1 cellular context compared by ENCODE assay signal in the genomic region with DNA sequence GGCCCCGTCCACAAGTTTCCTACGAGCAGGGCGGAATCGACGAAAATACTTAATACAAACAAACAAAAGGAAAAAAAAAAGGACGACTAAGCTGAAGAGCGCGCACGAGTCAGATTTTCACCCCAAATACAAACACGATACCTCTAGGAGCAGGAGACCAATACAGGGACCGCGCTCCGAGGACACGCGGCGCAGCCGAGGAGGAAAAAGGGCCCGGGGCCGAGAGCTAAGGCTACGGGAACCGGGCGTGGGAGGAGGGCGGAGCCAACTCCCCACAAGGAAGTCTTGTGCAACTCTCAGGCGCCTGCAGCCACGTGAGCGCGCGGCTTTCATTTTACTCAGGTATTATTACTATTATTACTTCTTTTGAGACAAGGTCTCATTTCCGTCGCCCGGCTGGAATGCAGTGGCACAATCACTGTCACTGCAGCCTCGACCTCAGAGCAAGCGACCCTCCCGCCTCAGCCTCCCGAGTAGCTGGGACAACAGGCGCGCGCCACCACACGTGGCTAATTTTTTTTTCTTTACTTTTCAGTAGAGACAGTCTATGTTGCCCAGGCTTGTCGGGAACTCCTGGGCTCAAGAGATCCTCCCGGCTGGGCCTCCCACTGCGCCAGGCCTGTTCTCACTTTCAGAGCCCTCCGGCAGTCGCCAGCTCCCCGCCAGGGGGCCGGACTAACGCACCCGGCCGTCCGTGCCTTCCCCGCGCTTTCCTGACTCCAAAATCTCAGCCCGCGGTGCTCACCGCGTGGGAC.
TF ChIP-seq lines count a peak whose summit lies in the region.

No MANE protein-coding gene starts in this region.

TF ChIP-seq in K562, 482 proteins besides CTCF, POLR2A, EP300 and RAD21 (continued from another document and continues in another):
- TF ChIP-seq, protein P1, sequence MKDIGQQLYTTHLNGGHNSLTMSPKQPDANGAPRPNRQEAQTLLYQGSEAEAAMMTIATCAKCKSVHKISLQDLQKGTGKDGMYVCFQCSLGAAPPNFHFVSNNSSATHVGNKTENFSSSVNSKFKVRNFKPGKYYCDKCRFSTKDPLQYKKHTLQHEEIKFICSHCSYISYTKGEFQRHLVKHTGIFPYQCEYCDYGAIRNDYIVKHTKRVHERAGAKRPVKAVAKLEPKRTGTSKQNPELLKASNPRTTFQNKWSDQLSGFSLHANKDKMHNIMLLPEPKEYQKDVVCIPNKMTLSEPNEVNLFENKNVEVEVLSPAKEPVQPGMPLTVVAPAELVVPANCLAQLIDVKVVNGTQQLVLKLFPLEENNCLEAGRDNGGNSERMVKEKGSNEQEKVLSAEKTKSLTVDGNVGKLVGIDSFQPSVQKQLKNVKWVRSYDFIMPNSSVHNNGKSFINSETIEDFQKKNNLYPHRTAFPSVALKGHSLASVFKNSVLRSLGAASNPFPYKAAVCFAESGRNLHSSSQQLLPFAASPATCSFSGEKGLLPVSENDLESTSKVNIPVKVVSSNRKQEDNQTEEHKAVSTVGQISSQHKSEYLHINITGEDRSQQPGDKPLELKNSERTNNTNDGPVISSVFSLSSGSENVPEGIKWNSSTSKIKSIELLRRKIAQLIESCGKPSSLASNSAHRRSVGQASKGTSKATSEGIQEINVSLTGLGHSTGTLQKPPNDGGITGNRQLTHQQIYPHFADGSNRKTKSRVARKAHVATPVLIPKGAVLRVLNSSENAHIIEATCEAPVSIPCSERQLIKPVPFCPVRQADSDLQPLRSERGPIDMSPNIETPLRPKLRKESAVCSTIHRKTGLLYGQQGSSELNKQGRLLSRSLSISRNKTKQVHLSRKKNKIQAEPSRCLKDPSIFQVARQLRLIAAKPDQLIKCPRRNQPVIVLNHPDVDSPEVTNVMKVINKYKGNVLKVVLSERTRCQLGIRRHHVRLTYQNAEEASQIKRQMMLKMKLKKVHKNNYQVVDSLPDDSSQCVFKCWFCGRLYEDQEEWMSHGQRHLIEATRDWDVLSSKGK (CRISPR knock-in tag; IDR thresholded peaks at IDR 0.05) = no peak
- peak; percentile 66 for TF ChIP-seq ZNF511 (CRISPR knock-in tag; IDR thresholded peaks at IDR 0.05)
- peak; percentile 2 to 87; a peak in 2 of 4 replicates for TF ChIP-seq TEAD1 (CRISPR knock-in tag; IDR thresholded peaks at IDR 0.05)
- no peak for TF ChIP-seq WHSC1 (IDR thresholded peaks at IDR 0.05; ENCODE audit: low read length)
- TF ChIP-seq ZNF57 (CRISPR knock-in tag; IDR thresholded peaks at IDR 0.05) = no peak
- TF ChIP-seq STAT5A (IDR thresholded peaks at IDR 0.05; ENCODE audit: borderline replicate concordance, low read length) = peak; percentile 46; the same call in 1 of the 2 replicates
- peak; percentile 94 for TF ChIP-seq RBFOX2 (IDR thresholded peaks at IDR 0.05; ENCODE audit: low read depth, low read length)
- no peak for TF ChIP-seq FUS (optimal IDR thresholded peaks at IDR 0.05; ENCODE audit: low read depth, low read length)
- no peak for TF ChIP-seq CHD2 (IDR thresholded peaks at IDR 0.05; ENCODE audit: low read depth, low read length)
- no peak for TF ChIP-seq KAT2B (IDR thresholded peaks at IDR 0.05; ENCODE audit: low read depth, low read length)
- TF ChIP-seq RNF2 (IDR thresholded peaks at IDR 0.05) = peak; percentile 91
- TF ChIP-seq FOS (IDR thresholded peaks at IDR 0.05; ENCODE audit: extremely low read depth, insufficient read length) = no peak
- TF ChIP-seq SP1 (CRISPR knock-in tag; IDR thresholded peaks at IDR 0.05) = peak; percentile 81
- 0 out of 2 replicates have a peak, but pooled peaks have one; percentile 15 for TF ChIP-seq KDM2B (CRISPR knock-in tag; IDR thresholded peaks at IDR 0.05)
- TF ChIP-seq SNIP1 (IDR thresholded peaks at IDR 0.05; ENCODE audit: low read depth) = peak; percentile 63; the same call in 1 of the 2 replicates
- TF ChIP-seq ILF3 (IDR thresholded peaks at IDR 0.05; ENCODE audit: borderline replicate concordance) = no peak
- no peak; the same call in 1 of the 2 replicates for TF ChIP-seq ZNF740 (CRISPR knock-in tag; IDR thresholded peaks at IDR 0.05)
- no peak for TF ChIP-seq ZNF740 (tag; IDR thresholded peaks at IDR 0.05)
- TF ChIP-seq ATF4 (CRISPR knock-in tag; IDR thresholded peaks at IDR 0.05) = no peak
- 0 out of 2 replicates have a peak, but pooled peaks have one; percentile 10 for TF ChIP-seq THRB (CRISPR knock-in tag; conservative IDR thresholded peaks at IDR 0.05)
- TF ChIP-seq ZNF561 (CRISPR knock-in tag; conservative IDR thresholded peaks at IDR 0.05) = no peak
- no peak for TF ChIP-seq RBM17 (IDR thresholded peaks at IDR 0.05; ENCODE audit: borderline replicate concordance, low read depth, low read length)
- TF ChIP-seq NFYB (IDR thresholded peaks at IDR 0.05; ENCODE audit: extremely low read depth, insufficient read length) = no peak
- TF ChIP-seq L3MBTL2 (IDR thresholded peaks at IDR 0.05) = peak; percentile 92
- no peak for TF ChIP-seq ZNF184 (CRISPR knock-in tag; IDR thresholded peaks at IDR 0.05)
- no peak for TF ChIP-seq ZNF140 (CRISPR knock-in tag; IDR thresholded peaks at IDR 0.05)
- TF ChIP-seq TAF9B (IDR thresholded peaks at IDR 0.05; ENCODE audit: partially characterized antibody) = no peak
- TF ChIP-seq ZNF175 (CRISPR knock-in tag; IDR thresholded peaks at IDR 0.05; ENCODE audit: low read depth) = 0 out of 2 replicates have a peak, but pooled peaks have one; percentile 19
- TF ChIP-seq ZNF282 (CRISPR knock-in tag; IDR thresholded peaks at IDR 0.05) = 0 out of 2 replicates have a peak, but pooled peaks have one; percentile 39
- TF ChIP-seq, protein P2, sequence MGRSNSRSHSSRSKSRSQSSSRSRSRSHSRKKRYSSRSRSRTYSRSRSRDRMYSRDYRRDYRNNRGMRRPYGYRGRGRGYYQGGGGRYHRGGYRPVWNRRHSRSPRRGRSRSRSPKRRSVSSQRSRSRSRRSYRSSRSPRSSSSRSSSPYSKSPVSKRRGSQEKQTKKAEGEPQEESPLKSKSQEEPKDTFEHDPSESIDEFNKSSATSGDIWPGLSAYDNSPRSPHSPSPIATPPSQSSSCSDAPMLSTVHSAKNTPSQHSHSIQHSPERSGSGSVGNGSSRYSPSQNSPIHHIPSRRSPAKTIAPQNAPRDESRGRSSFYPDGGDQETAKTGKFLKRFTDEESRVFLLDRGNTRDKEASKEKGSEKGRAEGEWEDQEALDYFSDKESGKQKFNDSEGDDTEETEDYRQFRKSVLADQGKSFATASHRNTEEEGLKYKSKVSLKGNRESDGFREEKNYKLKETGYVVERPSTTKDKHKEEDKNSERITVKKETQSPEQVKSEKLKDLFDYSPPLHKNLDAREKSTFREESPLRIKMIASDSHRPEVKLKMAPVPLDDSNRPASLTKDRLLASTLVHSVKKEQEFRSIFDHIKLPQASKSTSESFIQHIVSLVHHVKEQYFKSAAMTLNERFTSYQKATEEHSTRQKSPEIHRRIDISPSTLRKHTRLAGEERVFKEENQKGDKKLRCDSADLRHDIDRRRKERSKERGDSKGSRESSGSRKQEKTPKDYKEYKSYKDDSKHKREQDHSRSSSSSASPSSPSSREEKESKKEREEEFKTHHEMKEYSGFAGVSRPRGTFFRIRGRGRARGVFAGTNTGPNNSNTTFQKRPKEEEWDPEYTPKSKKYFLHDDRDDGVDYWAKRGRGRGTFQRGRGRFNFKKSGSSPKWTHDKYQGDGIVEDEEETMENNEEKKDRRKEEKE (IDR thresholded peaks at IDR 0.05; ENCODE audit: borderline replicate concordance in 1 of 2, control insufficient read depth in 1 of 2, low read depth in 2 of 2, low read length in 1 of 2) = no peak
- TF ChIP-seq ZNF134 (CRISPR knock-in tag; conservative IDR thresholded peaks at IDR 0.05) = 0 out of 2 replicates have a peak, but pooled peaks have one; percentile 11
- TF ChIP-seq RCOR1 (IDR thresholded peaks at IDR 0.05; ENCODE audit: borderline replicate concordance in 1 of 2, low read depth in 2 of 2, low read length in 2 of 2) = peak in 1 of 2 experiments; percentile 51; a peak in 2 of 4 replicates
- TF ChIP-seq ZNF197 (CRISPR knock-in tag; IDR thresholded peaks at IDR 0.05; ENCODE audit: low read depth) = 0 out of 2 replicates have a peak, but pooled peaks have one; percentile 75
- TF ChIP-seq DMBX1 (CRISPR knock-in tag; IDR thresholded peaks at IDR 0.05; ENCODE audit: borderline replicate concordance) = peak; percentile 67
- TF ChIP-seq, protein P3, sequence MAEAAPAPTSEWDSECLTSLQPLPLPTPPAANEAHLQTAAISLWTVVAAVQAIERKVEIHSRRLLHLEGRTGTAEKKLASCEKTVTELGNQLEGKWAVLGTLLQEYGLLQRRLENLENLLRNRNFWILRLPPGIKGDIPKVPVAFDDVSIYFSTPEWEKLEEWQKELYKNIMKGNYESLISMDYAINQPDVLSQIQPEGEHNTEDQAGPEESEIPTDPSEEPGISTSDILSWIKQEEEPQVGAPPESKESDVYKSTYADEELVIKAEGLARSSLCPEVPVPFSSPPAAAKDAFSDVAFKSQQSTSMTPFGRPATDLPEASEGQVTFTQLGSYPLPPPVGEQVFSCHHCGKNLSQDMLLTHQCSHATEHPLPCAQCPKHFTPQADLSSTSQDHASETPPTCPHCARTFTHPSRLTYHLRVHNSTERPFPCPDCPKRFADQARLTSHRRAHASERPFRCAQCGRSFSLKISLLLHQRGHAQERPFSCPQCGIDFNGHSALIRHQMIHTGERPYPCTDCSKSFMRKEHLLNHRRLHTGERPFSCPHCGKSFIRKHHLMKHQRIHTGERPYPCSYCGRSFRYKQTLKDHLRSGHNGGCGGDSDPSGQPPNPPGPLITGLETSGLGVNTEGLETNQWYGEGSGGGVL (CRISPR knock-in tag; IDR thresholded peaks at IDR 0.05) = no peak
- TF ChIP-seq MXD1 (CRISPR knock-in tag; IDR thresholded peaks at IDR 0.05; ENCODE audit: borderline replicate concordance, poor library complexity, severe bottlenecking) = peak; percentile 52
- peak; percentile 98 for TF ChIP-seq EGR1 (conservative IDR thresholded peaks at IDR 0.05)
- TF ChIP-seq ZNF224 (CRISPR knock-in tag; IDR thresholded peaks at IDR 0.05) = no peak
- TF ChIP-seq SREBF2 (CRISPR knock-in tag; IDR thresholded peaks at IDR 0.05) = no peak
- TF ChIP-seq, protein P4, sequence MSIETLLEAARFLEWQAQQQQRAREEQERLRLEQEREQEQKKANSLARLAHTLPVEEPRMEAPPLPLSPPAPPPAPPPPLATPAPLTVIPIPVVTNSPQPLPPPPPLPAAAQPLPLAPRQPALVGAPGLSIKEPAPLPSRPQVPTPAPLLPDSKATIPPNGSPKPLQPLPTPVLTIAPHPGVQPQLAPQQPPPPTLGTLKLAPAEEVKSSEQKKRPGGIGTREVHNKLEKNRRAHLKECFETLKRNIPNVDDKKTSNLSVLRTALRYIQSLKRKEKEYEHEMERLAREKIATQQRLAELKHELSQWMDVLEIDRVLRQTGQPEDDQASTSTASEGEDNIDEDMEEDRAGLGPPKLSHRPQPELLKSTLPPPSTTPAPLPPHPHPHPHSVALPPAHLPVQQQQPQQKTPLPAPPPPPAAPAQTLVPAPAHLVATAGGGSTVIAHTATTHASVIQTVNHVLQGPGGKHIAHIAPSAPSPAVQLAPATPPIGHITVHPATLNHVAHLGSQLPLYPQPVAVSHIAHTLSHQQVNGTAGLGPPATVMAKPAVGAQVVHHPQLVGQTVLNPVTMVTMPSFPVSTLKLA (conservative IDR thresholded peaks at IDR 0.05) = no peak
- TF ChIP-seq ZBED1 (IDR thresholded peaks at IDR 0.05) = peak; percentile 34; the same call in 1 of the 2 replicates
- TF ChIP-seq MIER1 (IDR thresholded peaks at IDR 0.05; ENCODE audit: low read depth) = no peak
- peak in 1 of 2 experiments; percentile 89; a peak in 2 of 4 replicates for TF ChIP-seq SRF (CRISPR knock-in tag; IDR thresholded peaks at IDR 0.05)
- TF ChIP-seq ARHGAP35 (IDR thresholded peaks at IDR 0.05; ENCODE audit: partially characterized antibody) = no peak
- TF ChIP-seq ZNF699 (CRISPR knock-in tag; IDR thresholded peaks at IDR 0.05; ENCODE audit: insufficient replicate concordance) = no peak
- no peak for TF ChIP-seq ILK (tag; IDR thresholded peaks at IDR 0.05; ENCODE audit: borderline replicate concordance, low read depth)
- peak; percentile 91 for TF ChIP-seq BCOR (IDR thresholded peaks at IDR 0.05)
- TF ChIP-seq TAF15 (IDR thresholded peaks at IDR 0.05; ENCODE audit: low read depth, low read length) = no peak
- TF ChIP-seq SMARCC2 (IDR thresholded peaks at IDR 0.05; ENCODE audit: low read depth) = no peak
- peak; percentile 85 for TF ChIP-seq POLR2AphosphoS2 (IDR thresholded peaks at IDR 0.05; ENCODE audit: low read length)
- no peak for TF ChIP-seq ZNF717 (CRISPR knock-in tag; IDR thresholded peaks at IDR 0.05)
- 0 out of 2 replicates have a peak, but pooled peaks have one; percentile 60 for TF ChIP-seq LEF1 (IDR thresholded peaks at IDR 0.05)
- peak; percentile 75; the same call in 1 of the 2 replicates for TF ChIP-seq JUN (IDR thresholded peaks at IDR 0.05; ENCODE audit: borderline replicate concordance, low read depth, low read length)
- peak; percentile 90; the same call in 1 of the 2 replicates for TF ChIP-seq JUN (CRISPR knock-in tag; IDR thresholded peaks at IDR 0.05; ENCODE audit: borderline replicate concordance)
